Comparison of ENCODE assay signal across 8 cellular contexts in genomic region chr11:14764899-14765527, GRCh38.
DNase-seq lines count a peak whose midpoint lies in the region; ATAC-seq, FAIRE-seq and TF ChIP-seq lines count a peak whose summit lies in the region.

No MANE protein-coding gene starts in this region.

- no peak overlapping the region for H3K27ac ChIP-seq in left ventricle myocardium inferior (replicated peaks)

- no peaks in the 10 kb centered on the region for H3K27me3 ChIP-seq in left ventricle myocardium inferior (ENCODE audit: low read depth)

- no peaks in the 10 kb centered on the region for H3K9me3 ChIP-seq in left ventricle myocardium inferior (replicated peaks)

- FAIRE-seq in D721Med (lab: Jason Lieb, UNC), result no peak

- in situ Hi-C loops in SK-MEL-5 (cut with HindIII; ENCODE audit: low pct_unique_long_range_greater_than_20kb, low sequenced_read_pairs), result no loop called here

- TF ChIP-seq CTCF in fibroblast of the aortic adventitia (IDR thresholded peaks at IDR 0.05; ENCODE audit: insufficient read depth, low read length) (no peak), left ventricle myocardium inferior (IDR thresholded peaks at IDR 0.05; ENCODE audit: borderline replicate concordance) (no peak), D721Med (IDR thresholded peaks at IDR 0.05; ENCODE audit: insufficient read depth, missing control alignments) (no peak)

- ATAC-seq in HG02973 (IDR thresholded peaks at IDR 0.05; ENCODE audit: unreplicated experiment), result peak; percentile 86

- DNase-seq in activated T-cell treated with anti-CD3 and anti-CD28 coated beads for 4 hours (peak; percentile 26), SK-MEL-5 (ENCODE audit: low read depth, low spot score) (peak; percentile 77), fibroblast of the aortic adventitia (ENCODE audit: low read depth) (peak; percentile 47), left ventricle myocardium inferior (no peak), NCI-H345 (lab: John Stamatoyannopoulos, UW) (no peak), D721Med (ENCODE audit: insufficient read length, low spot score) (no peak)
- DNase-seq in activated T-cell treated with anti-CD3 and anti-CD28 coated beads, Interleukin-2, amount 50 U/mL, for 1 hour, result no peak

- intact Hi-C loops in left ventricle myocardium inferior (cut with micrococcal nuclease), result no loop called here

- no peaks in the 10 kb centered on the region for H3K4me1 ChIP-seq in left ventricle myocardium inferior

- H3K4me3 ChIP-seq in fibroblast of the aortic adventitia (ENCODE audit: low read depth, low read length) (no peak overlapping the region), left ventricle myocardium inferior (no peak overlapping the region)

- no peaks in the 10 kb centered on the region for H3K36me3 ChIP-seq in left ventricle myocardium inferior

Comparison
In these comparisons a context has a peak if more than half of its experiments do, and no peak if none do; other contexts are left out.
1. DNase-seq: peak in activated T-cell treated with anti-CD3 and anti-CD28 coated beads for 4 hours (single experiment), SK-MEL-5 (single experiment) and fibroblast of the aortic adventitia (single experiment); none in activated T-cell treated with anti-CD3 and anti-CD28 coated beads, Interleukin-2, amount 50 U/mL, for 1 hour (single experiment), left ventricle myocardium inferior (single experiment), NCI-H345 (single experiment) and D721Med (single experiment).